ENCODE assay signal across 25 cellular contexts in genomic region chr3:134867277-134867676, GRCh38.
"Had no signal": no experiment of that assay in that cellular context is flagged by ENCODE, and none has a peak within 500 bp of the region (broad histone marks: within the 10 kb centered on the region; RNA-seq: fewer than 3 reads in every experiment).

No MANE protein-coding gene starts in this region.

- DNase-seq: dermis blood vessel endothelial cell; effector memory CD4-positive, alpha-beta T cell; erythroblast; esophagus squamous epithelium; foreskin melanocyte; glutamatergic neuron; heart right ventricle; hippocampal formation; kidney glomerular epithelial cell; left ventricle myocardium superior; lower lobe of right lung; natural killer cell; stimulated activated CD4-positive, alpha-beta T cell treated with anti-CD3 and anti-CD28 coated beads, Interleukin-2, amount 100 ng/mL, for 24 hours; stimulated activated CD4-positive, alpha-beta T cell treated with anti-CD3 and anti-CD28 coated beads, Interleukin-4, amount 100 ng/mL, for 24 hours; trophoblast cell had no signal

- H3K4me1 ChIP-seq: esophagus squamous epithelium, lower lobe of right lung, parathyroid adenoma, prostate gland, right atrium auricular region, suprapubic skin, vagina had no signal

- ATAC-seq: heart right ventricle; left ventricle myocardium superior; lower lobe of right lung; natural killer cell; sciatic nerve; stimulated activated effector memory CD8-positive, alpha-beta T cell treated with anti-CD3 and anti-CD28 coated beads, Interleukin-12 subunit alpha, Interleukin-12 subunit beta, amount 100 ng/mL, for 72 hours had no signal

- H3K4me3 Mint-ChIP-seq: natural killer cell; stimulated activated effector memory CD8-positive, alpha-beta T cell treated with anti-CD3 and anti-CD28 coated beads, Interleukin-12 subunit alpha, Interleukin-12 subunit beta, amount 100 ng/mL, for 72 hours; stimulated activated naive CD8-positive, alpha-beta T cell treated with anti-CD3 and anti-CD28 coated beads, Interleukin-15, Interleukin-2, amounts not matched to agents 100 ng/mL and 50 ng/mL, for 24 hours had no signal

- H3K36me3 ChIP-seq: esophagus squamous epithelium, heart right ventricle, lower lobe of right lung, prostate gland, right atrium auricular region, suprapubic skin, vagina had no signal

- H3K9ac ChIP-seq: parathyroid adenoma had no signal

- H3K9me3 Mint-ChIP-seq: natural killer cell; stimulated activated effector memory CD8-positive, alpha-beta T cell treated with anti-CD3 and anti-CD28 coated beads, Interleukin-12 subunit alpha, Interleukin-12 subunit beta, amount 100 ng/mL, for 72 hours; stimulated activated naive CD8-positive, alpha-beta T cell treated with anti-CD3 and anti-CD28 coated beads, Interleukin-15, Interleukin-2, amounts not matched to agents 100 ng/mL and 50 ng/mL, for 24 hours had no signal

- H3K27me3 ChIP-seq: esophagus squamous epithelium, heart right ventricle, right atrium auricular region, suprapubic skin, vagina had no signal

- H3K4me1 Mint-ChIP-seq: stimulated activated effector memory CD8-positive, alpha-beta T cell treated with anti-CD3 and anti-CD28 coated beads, Interleukin-12 subunit alpha, Interleukin-12 subunit beta, amount 100 ng/mL, for 72 hours had no signal

- H3K4me2 ChIP-seq: smooth muscle cell had no signal

- H3K27ac Mint-ChIP-seq: natural killer cell; stimulated activated effector memory CD8-positive, alpha-beta T cell treated with anti-CD3 and anti-CD28 coated beads, Interleukin-12 subunit alpha, Interleukin-12 subunit beta, amount 100 ng/mL, for 72 hours; stimulated activated naive CD8-positive, alpha-beta T cell treated with anti-CD3 and anti-CD28 coated beads, Interleukin-15, Interleukin-2, amounts not matched to agents 100 ng/mL and 50 ng/mL, for 24 hours had no signal

- H3K9me3 ChIP-seq: esophagus squamous epithelium, heart right ventricle, lower lobe of right lung, prostate gland, right atrium auricular region, suprapubic skin, vagina had no signal

- H3K36me3 Mint-ChIP-seq: natural killer cell; stimulated activated effector memory CD8-positive, alpha-beta T cell treated with anti-CD3 and anti-CD28 coated beads, Interleukin-12 subunit alpha, Interleukin-12 subunit beta, amount 100 ng/mL, for 72 hours had no signal

- H3K4me3 ChIP-seq: coronary artery, esophagus squamous epithelium, heart right ventricle, lower lobe of right lung, prostate gland, right atrium auricular region, smooth muscle cell, suprapubic skin, vagina had no signal

- H3K27ac ChIP-seq: coronary artery, esophagus squamous epithelium, heart right ventricle, lower lobe of right lung, parathyroid adenoma, prostate gland, right atrium auricular region, suprapubic skin, vagina had no signal

- H2AFZ ChIP-seq: parathyroid adenoma had no signal
